ENCODE assay signal across 27 cellular contexts in genomic region chr18:30486856-30487255, GRCh38.
A peak's percentile ranks its signal among the peaks of the same experiment; 100 is the strongest.
DNase-seq lines count a peak whose midpoint lies in the region; ATAC-seq and TF ChIP-seq lines count a peak whose summit lies in the region.
"Had no signal": no experiment of that assay in that cellular context is flagged by ENCODE, and none has a peak within 500 bp of the region (broad histone marks: within the 10 kb centered on the region; RNA-seq: fewer than 3 reads in every experiment).

No MANE protein-coding gene starts in this region.

- no peak overlapping the region for H3K9ac ChIP-seq in fibroblast of lung (ENCODE audit: insufficient read depth, low read length)

- no peak for TF ChIP-seq CTCF in RWPE2 (IDR thresholded peaks at IDR 0.05; ENCODE audit: poor library complexity, severe bottlenecking)
- TF ChIP-seq CTCF in fibroblast of lung (conservative IDR thresholded peaks at IDR 0.05 in 1 of 2, IDR thresholded peaks at IDR 0.05 in 1 of 2; ENCODE audit: low read depth in 1 of 2, low read length in 2 of 2), result no peak

- H3K4me1 ChIP-seq in RWPE2 (ENCODE audit: insufficient read depth, poor library complexity, severe bottlenecking) (no peaks in the 10 kb centered on the region), fibroblast of lung (ENCODE audit: control insufficient read depth, extremely low read depth, insufficient read depth, low read length) (no peaks in the 10 kb centered on the region)
- H3K4me1 ChIP-seq: right atrium auricular region, upper lobe of left lung had no signal

- H3K27ac ChIP-seq in RWPE2 (ENCODE audit: poor library complexity, severe bottlenecking), result no peak overlapping the region
- H3K27ac ChIP-seq in fibroblast of lung (ENCODE audit: insufficient read depth, low read length), result no peak overlapping the region
- H3K27ac ChIP-seq: right atrium auricular region, upper lobe of left lung had no signal

- no peaks in the 10 kb centered on the region for H4K20me1 ChIP-seq in fibroblast of lung (ENCODE audit: control insufficient read depth, extremely low read depth, insufficient read depth, low read length)

- no peak overlapping the region for H2AFZ ChIP-seq in fibroblast of lung (ENCODE audit: low read length)

- H3K9me3 ChIP-seq in RWPE2 (ENCODE audit: severe bottlenecking) (no peaks in the 10 kb centered on the region), fibroblast of lung (ENCODE audit: control insufficient read depth, insufficient read depth, low read depth, low read length) (no peaks in the 10 kb centered on the region)
- H3K9me3 ChIP-seq: right atrium auricular region, upper lobe of left lung had no signal

- DNase-seq in Daoy (ENCODE audit: low read depth), result peak; percentile 2
- no peak for DNase-seq in RWPE2 (ENCODE audit: low spot score)
- peak; percentile 42 to 85 for DNase-seq in fibroblast of lung (ENCODE audit: low read depth in 2 of 2)
- peak; percentile 48 for DNase-seq in renal cortical epithelial cell (ENCODE audit: low read depth)
- no peak for DNase-seq in UCSD-AML1 (lab: John Stamatoyannopoulos, UW; ENCODE audit: unreplicated experiment)
- DNase-seq in HT-29 (ENCODE audit: low spot score), result no peak
- no peak for DNase-seq in cerebellar cortex (ENCODE audit: low spot score)
- DNase-seq: activated CD8-positive, alpha-beta T cell treated with anti-CD3 and anti-CD28 coated beads for 36 hours; activated effector memory CD4-positive, alpha-beta T cell treated with anti-CD3 and anti-CD28 coated beads, Interleukin-2, amount 50 U/mL, for 16 hours; activated naive CD8-positive, alpha-beta T cell treated with anti-CD3 and anti-CD28 coated beads, Interleukin-2, amount 50 U/mL, for 24 hours; activated T-cell treated with anti-CD3 and anti-CD28 coated beads for 4 hours; CD4-positive, CD25-positive, alpha-beta regulatory T cell; erythroblast; GDM1; KG1; kidney glomerular epithelial cell; naive thymus-derived CD4-positive, alpha-beta T cell; NCI-H1694 treated with DMSO at 0.1 percent for 48 hours; NCI-H2227 treated with DMSO at 0.1 percent for 48 hours; NCI-H82; occipital lobe; OCI-M1; SHP77; upper lobe of left lung had no signal

- no peak overlapping the region for H3K4me2 ChIP-seq in fibroblast of lung (ENCODE audit: extremely low read depth, insufficient read depth, low read length)

- no peaks in the 10 kb centered on the region for H3K36me3 ChIP-seq in RWPE2 (ENCODE audit: low read depth)
- H3K36me3 ChIP-seq in fibroblast of lung (ENCODE audit: control insufficient read depth, insufficient read depth, low read length), result no peaks in the 10 kb centered on the region
- H3K36me3 ChIP-seq: right atrium auricular region, upper lobe of left lung had no signal

- H3K4me3 ChIP-seq in RWPE2 (ENCODE audit: severe bottlenecking) (no peak overlapping the region), fibroblast of lung (replicated peaks in 1 of 4; ENCODE audit: control extremely low read depth in 1 of 4, insufficient read depth in 1 of 4, low read depth in 3 of 4, low read length in 4 of 4) (no peak overlapping the region)
- H3K4me3 ChIP-seq: right atrium auricular region, upper lobe of left lung had no signal

- ATAC-seq in RWPE2 (ENCODE audit: low read depth) (peak; percentile 55; the same call in 1 of the 3 replicates), GM21360 (IDR thresholded peaks at IDR 0.05; ENCODE audit: unreplicated experiment) (no peak)
- ATAC-seq: activated CD4-positive, CD25-positive, alpha-beta regulatory T cell treated with anti-CD3 and anti-CD28 coated beads, Interleukin-2, amount 50 U/mL, for 24 hours; activated CD8-positive, alpha-beta T cell treated with anti-CD3 and anti-CD28 coated beads for 36 hours; activated naive CD8-positive, alpha-beta T cell treated with anti-CD3 and anti-CD28 coated beads, Interleukin-2, amount 50 U/mL, for 24 hours; naive thymus-derived CD4-positive, alpha-beta T cell had no signal

- no peaks in the 10 kb centered on the region for H3K27me3 ChIP-seq in RWPE2 (ENCODE audit: insufficient read depth, poor library complexity, severe bottlenecking)
- no peaks in the 10 kb centered on the region for H3K27me3 ChIP-seq in fibroblast of lung (ENCODE audit: control insufficient read depth, insufficient read depth, low read length)
- H3K27me3 ChIP-seq: right atrium auricular region, upper lobe of left lung had no signal

- H3K79me2 ChIP-seq in fibroblast of lung (ENCODE audit: control insufficient read depth, insufficient read depth, low read length), result no peaks in the 10 kb centered on the region

Comparison
In these comparisons a context has a peak if more than half of its experiments do, and no peak if none do; other contexts are left out.
1. DNase-seq: peak in Daoy (single experiment), fibroblast of lung (2 of 2) and renal cortical epithelial cell (single experiment); none in RWPE2 (single experiment), UCSD-AML1 (single experiment), HT-29 (single experiment) and cerebellar cortex (single experiment).